In the genomic region with DNA sequence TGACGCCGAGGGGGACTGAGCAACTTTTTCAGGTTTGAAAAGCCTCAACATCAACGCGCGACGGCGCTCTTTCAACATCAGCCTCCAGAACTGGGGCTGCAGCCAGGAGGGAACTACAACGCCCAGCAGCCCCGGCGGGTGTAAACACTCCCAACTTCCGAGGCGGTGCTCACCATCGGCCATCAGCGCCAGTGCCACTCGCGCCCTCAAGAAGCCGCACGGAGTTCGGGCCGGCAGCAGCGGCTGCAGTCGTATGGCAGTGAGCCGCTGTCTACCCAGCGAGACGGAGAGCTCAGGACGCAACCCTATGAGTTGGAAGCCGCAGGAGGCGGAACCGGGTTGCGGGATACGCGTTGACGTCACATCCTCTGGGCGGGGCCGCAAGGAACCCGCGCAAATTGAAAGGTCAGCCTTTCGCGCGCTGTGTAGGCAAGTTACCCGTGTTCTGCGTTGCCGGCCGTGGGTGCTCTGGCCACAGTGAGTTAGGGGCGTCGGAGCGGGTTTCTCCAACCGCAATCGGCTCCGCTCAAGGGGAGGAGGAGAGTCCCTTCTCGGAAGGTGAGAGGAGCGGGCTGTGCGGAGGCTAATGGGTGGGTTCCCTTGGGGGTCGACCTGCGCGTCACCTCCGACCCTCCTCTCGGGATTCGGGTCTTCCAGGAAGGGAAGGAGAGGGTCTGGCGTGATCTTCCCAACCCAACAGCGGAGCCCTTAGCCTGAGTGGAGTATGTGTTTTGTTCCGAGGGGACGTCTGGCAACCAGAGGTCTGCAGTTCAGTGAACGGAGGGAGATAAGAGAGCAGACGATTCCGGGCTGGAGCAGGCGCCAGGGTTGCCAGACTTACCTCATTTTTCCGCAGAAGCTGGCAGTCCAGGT, we compare ENCODE assay signal across 8 cellular contexts. TPM values are rescaled to one million over a fixed set of nuclear protein-coding genes. Genes with fewer than 3 reads are reported as not detected.
A peak's percentile ranks its signal among the peaks of the same experiment; 100 is the strongest.
DNase-seq lines count a peak whose midpoint lies in the region; ATAC-seq and TF ChIP-seq lines count a peak whose summit lies in the region.

A gene (plus strand): TSS at position 409 of the 873 bp plus-strand sequence. CDS start 2,222 bp downstream, outside the sequence.

- H3K4me3 ChIP-seq in Jurkat, Clone E6-1 (ENCODE audit: low read length): peak within 1 kb of the TSS; percentile 98
- H3K4me3 ChIP-seq in muscle layer of duodenum (ENCODE audit: low read depth in 1 of 2, low read length in 2 of 2): peak within 1 kb of the TSS; percentile 83 to 86

- peak within 1 kb of the TSS; percentile 87 for H3K27ac ChIP-seq in muscle layer of duodenum (ENCODE audit: low read length)

- H3K9me3 ChIP-seq in muscle layer of duodenum (ENCODE audit: control insufficient read depth in 1 of 2, low read length in 2 of 2): no peaks in the 10 kb centered on the region

- peak; percentile 96 for ATAC-seq in GM21619 (IDR thresholded peaks at IDR 0.05; ENCODE audit: unreplicated experiment)
- ATAC-seq in esophagus mucosa: peak; percentile 97

- peaks cover 4 to 5% of the 10 kb centered on the region in 2 donors for H3K4me1 ChIP-seq in muscle layer of duodenum (ENCODE audit: control insufficient read depth in 1 of 2, insufficient read depth in 2 of 2, low read length in 2 of 2)

- peaks cover 16% of the 10 kb centered on the region for H3K4me1 Mint-ChIP-seq in activated T-cell treated with anti-CD3 and anti-CD28 coated beads, Interleukin-2, amount 50 U/mL, for 24 hours (ENCODE audit: low read depth)

- H3K36me3 ChIP-seq in muscle layer of duodenum (ENCODE audit: control insufficient read depth in 1 of 2, insufficient read depth in 2 of 2, low read length in 2 of 2): no peaks in the 10 kb centered on the region

- peak; percentile 92 for DNase-seq in DMS79 (lab: John Stamatoyannopoulos, UW)
- peak; percentile 87 for DNase-seq in Jurkat, Clone E6-1 (ENCODE audit: low read depth, low spot score)
- DNase-seq in activated T-cell treated with anti-CD3 and anti-CD28 coated beads, Interleukin-2, amount 50 U/mL, for 24 hours: peak; percentile 95
- peak; percentile 74 to 83 for DNase-seq in stimulated activated CD8-positive, alpha-beta memory T cell treated with anti-CD3 and anti-CD28 coated beads, Interleukin-7, amount 100 ng/mL, for 4 hours (ENCODE audit: low read depth in 2 of 2)

- peaks cover 49% of the 10 kb centered on the region for H3K36me3 Mint-ChIP-seq in activated T-cell treated with anti-CD3 and anti-CD28 coated beads, Interleukin-2, amount 50 U/mL, for 24 hours (ENCODE audit: low read depth)

- H3K9me3 Mint-ChIP-seq in activated T-cell treated with anti-CD3 and anti-CD28 coated beads, Interleukin-2, amount 50 U/mL, for 24 hours: no peaks in the 10 kb centered on the region

- peak within 1 kb of the TSS; percentile 100 for H3K27ac Mint-ChIP-seq in activated T-cell treated with anti-CD3 and anti-CD28 coated beads, Interleukin-2, amount 50 U/mL, for 24 hours

- peak within 1 kb of the TSS; percentile 99 for H3K4me3 Mint-ChIP-seq in activated T-cell treated with anti-CD3 and anti-CD28 coated beads, Interleukin-2, amount 50 U/mL, for 24 hours

- no peaks in the 10 kb centered on the region for H3K27me3 ChIP-seq in muscle layer of duodenum (ENCODE audit: low read depth, low read length)

- H3K27me3 Mint-ChIP-seq in activated T-cell treated with anti-CD3 and anti-CD28 coated beads, Interleukin-2, amount 50 U/mL, for 24 hours: no peaks in the 10 kb centered on the region

TF ChIP-seq in PFSK-1, 5 proteins besides CTCF, POLR2A, EP300 and RAD21:
- TF ChIP-seq TAF1 (IDR thresholded peaks at IDR 0.05; ENCODE audit: borderline replicate concordance, insufficient read depth, low read length) (peak; percentile 46; the same call in 1 of the 2 replicates), SIN3A (IDR thresholded peaks at IDR 0.05; ENCODE audit: borderline replicate concordance, insufficient read depth, low read length) (peak; percentile 76), FOXP2 (optimal IDR thresholded peaks at IDR 0.05; ENCODE audit: borderline replicate concordance, extremely low read depth, extremely low read length, insufficient read depth) (peak; percentile 99), POLR2AphosphoS5 (IDR thresholded peaks at IDR 0.05; ENCODE audit: low read depth, low read length) (peak; percentile 79)
- TF ChIP-seq, protein P1, sequence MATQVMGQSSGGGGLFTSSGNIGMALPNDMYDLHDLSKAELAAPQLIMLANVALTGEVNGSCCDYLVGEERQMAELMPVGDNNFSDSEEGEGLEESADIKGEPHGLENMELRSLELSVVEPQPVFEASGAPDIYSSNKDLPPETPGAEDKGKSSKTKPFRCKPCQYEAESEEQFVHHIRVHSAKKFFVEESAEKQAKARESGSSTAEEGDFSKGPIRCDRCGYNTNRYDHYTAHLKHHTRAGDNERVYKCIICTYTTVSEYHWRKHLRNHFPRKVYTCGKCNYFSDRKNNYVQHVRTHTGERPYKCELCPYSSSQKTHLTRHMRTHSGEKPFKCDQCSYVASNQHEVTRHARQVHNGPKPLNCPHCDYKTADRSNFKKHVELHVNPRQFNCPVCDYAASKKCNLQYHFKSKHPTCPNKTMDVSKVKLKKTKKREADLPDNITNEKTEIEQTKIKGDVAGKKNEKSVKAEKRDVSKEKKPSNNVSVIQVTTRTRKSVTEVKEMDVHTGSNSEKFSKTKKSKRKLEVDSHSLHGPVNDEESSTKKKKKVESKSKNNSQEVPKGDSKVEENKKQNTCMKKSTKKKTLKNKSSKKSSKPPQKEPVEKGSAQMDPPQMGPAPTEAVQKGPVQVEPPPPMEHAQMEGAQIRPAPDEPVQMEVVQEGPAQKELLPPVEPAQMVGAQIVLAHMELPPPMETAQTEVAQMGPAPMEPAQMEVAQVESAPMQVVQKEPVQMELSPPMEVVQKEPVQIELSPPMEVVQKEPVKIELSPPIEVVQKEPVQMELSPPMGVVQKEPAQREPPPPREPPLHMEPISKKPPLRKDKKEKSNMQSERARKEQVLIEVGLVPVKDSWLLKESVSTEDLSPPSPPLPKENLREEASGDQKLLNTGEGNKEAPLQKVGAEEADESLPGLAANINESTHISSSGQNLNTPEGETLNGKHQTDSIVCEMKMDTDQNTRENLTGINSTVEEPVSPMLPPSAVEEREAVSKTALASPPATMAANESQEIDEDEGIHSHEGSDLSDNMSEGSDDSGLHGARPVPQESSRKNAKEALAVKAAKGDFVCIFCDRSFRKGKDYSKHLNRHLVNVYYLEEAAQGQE (IDR thresholded peaks at IDR 0.05; ENCODE audit: insufficient read depth in 1 of 2, low read depth in 2 of 2, low read length in 2 of 2): no peak

RNA-seq across cellular contexts. Expression of the gene that starts here (rescaled TPM):
- polyA plus RNA-seq in Jurkat, Clone E6-1 (2012; ENCODE audit: insufficient read depth, insufficient read length): 48.1 TPM
- polyA plus RNA-seq in PFSK-1 (2012; ENCODE audit: insufficient read length, low read depth): 6.4 TPM
- 5.1 TPM for total RNA-seq in esophagus mucosa

Comparison
In these comparisons a context has a peak if more than half of its experiments do, and no peak if none do; other contexts are left out.
1. Peak in every context shown above with its lines: DNase-seq, ATAC-seq, H3K4me3 ChIP-seq and H3K27ac ChIP-seq.